Comparison of ENCODE assay signal across 10 cellular contexts in the genomic region with DNA sequence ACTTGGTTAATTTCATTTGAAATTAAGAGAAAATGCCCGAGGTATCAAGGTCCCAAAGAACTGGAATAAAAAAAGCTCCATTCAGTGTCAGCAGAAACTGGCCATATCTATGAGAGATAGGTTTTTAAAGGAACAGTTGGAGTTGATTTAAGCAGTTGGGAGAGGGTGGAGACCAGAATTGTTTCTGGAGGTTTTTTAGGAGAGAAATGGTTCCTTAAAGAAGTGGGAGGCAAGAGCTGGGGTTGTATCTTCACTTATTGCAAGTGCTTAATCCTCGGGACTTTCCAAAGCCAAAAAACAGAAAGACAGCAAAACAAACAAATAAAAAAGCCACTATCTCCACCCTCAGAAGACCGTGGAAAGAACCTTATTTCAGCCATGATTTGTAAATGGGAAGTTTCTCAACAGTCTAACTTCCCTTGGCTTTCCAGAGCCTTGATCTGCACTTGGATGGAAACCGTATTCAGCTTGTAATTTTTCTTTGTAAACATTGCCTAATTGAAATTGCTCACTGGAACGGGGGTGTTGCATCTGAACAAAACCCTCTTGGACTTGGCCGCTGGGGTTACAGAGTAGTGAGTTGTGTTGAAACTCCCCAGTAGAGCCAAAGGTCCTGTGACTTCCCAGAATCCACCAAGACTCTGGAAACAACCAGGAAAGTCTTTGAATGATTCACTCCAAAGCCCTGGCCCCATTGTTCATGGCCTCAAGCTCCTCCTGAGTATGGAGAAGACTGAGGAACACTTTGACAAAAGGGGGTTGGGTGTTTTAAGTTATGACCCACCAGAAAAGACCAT.
DNase-seq lines count a peak whose midpoint lies in the region; ATAC-seq, FAIRE-seq and TF ChIP-seq lines count a peak whose summit lies in the region.
"Had no signal": no experiment of that assay in that cellular context is flagged by ENCODE, and none has a peak within 500 bp of the region (broad histone marks: within the 10 kb centered on the region; RNA-seq: fewer than 3 reads in every experiment).

No MANE protein-coding gene starts in this region.

- H3K4me1 ChIP-seq in breast epithelium (no peaks in the 10 kb centered on the region), testis (no peaks in the 10 kb centered on the region)

- H3K27ac Mint-ChIP-seq in activated CD4-positive, alpha-beta memory T cell treated with anti-CD3 and anti-CD28 coated beads for 36 hours = no peak overlapping the region

- no peak overlapping the region for H3K4me3 Mint-ChIP-seq in activated CD4-positive, alpha-beta memory T cell treated with anti-CD3 and anti-CD28 coated beads for 36 hours

- peak overlapping the region; percentile 85 to 96 for H3K27ac ChIP-seq in breast epithelium
- no peak overlapping the region for H3K27ac ChIP-seq in testis

- ATAC-seq in left colon = peak; percentile 27

- TF ChIP-seq POLR2A in breast epithelium (IDR thresholded peaks at IDR 0.05) = no peak
- TF ChIP-seq POLR2A in testis (IDR thresholded peaks at IDR 0.05) = no peak
- TF ChIP-seq POLR2A in GM12891 (IDR thresholded peaks at IDR 0.05; ENCODE audit: low read depth, low read length) = no peak

- H3K4me3 ChIP-seq in breast epithelium = no peak overlapping the region
- H3K4me3 ChIP-seq in testis = no peak overlapping the region

- WGBS in testis, 2 donors = 52 to 66% methylated on average over 6 of the region's 6 CpGs

- CTCF ChIA-PET in activated CD4-positive, alpha-beta memory T cell treated with anti-CD3 and anti-CD28 coated beads for 36 hours (lab: Charles Lee) = interaction anchor here (0.6 to 3.5 kb wide), 4 partner anchors 13 to 377 kb away, joined by 3 to 15 read pairs (median 6); no protein-coding TSS in a partner anchor

- no peaks in the 10 kb centered on the region for H3K36me3 Mint-ChIP-seq in activated CD4-positive, alpha-beta memory T cell treated with anti-CD3 and anti-CD28 coated beads for 36 hours

- intact Hi-C loops in breast epithelium (cut with DNase I; ENCODE audit: low total_unique reads) (no loop called here), left colon (cut with DNase I, micrococcal nuclease) (no loop called here), testis (cut with DNase I; ENCODE audit: low total_unique reads) (no loop called here)
- intact Hi-C loops in activated CD4-positive, alpha-beta memory T cell treated with anti-CD3 and anti-CD28 coated beads for 36 hours (cut with micrococcal nuclease) = no loop called here

- H3K9me3 Mint-ChIP-seq in activated CD4-positive, alpha-beta memory T cell treated with anti-CD3 and anti-CD28 coated beads for 36 hours = no peaks in the 10 kb centered on the region

- POLR2A ChIA-PET in activated CD4-positive, alpha-beta memory T cell treated with anti-CD3 and anti-CD28 coated beads for 36 hours (lab: Charles Lee) = no interaction called here

- no peaks in the 10 kb centered on the region for H3K9me3 ChIP-seq in breast epithelium
- H3K9me3 ChIP-seq in testis = no peaks in the 10 kb centered on the region

- peak; percentile 18 for DNase-seq in HT1080 (ENCODE audit: low read depth)
- DNase-seq in breast epithelium (ENCODE audit: low spot score in 2 of 2) = peak in 1 of 2 donors; percentile 68
- peak; percentile 16 to 68 for DNase-seq in left colon
- peak; percentile 52 for DNase-seq in testis
- no peak for DNase-seq in activated effector memory CD4-positive, alpha-beta T cell treated with anti-CD3 and anti-CD28 coated beads, Interleukin-2, amount 50 U/mL, for 16 hours
- DNase-seq in GM12891 (ENCODE audit: insufficient read length, low spot score) = no peak
- no peak for DNase-seq in NAMALWA (ENCODE audit: low spot score)
- DNase-seq in activated CD4-positive, alpha-beta memory T cell treated with anti-CD3 and anti-CD28 coated beads for 36 hours = no peak
- DNase-seq: NCI-H526 treated with DMSO at 0.1 percent for 48 hours; stimulated activated CD4-positive, alpha-beta T cell treated with anti-CD3 and anti-CD28 coated beads, Interleukin-2, amount 100 ng/mL, for 48 hours had no signal

- H3K27me3 Mint-ChIP-seq in activated CD4-positive, alpha-beta memory T cell treated with anti-CD3 and anti-CD28 coated beads for 36 hours = no peaks in the 10 kb centered on the region

- FAIRE-seq in GM12891 (lab: Jason Lieb, UNC) = no peak

- peaks cover 19% of the 10 kb centered on the region for H3K4me1 Mint-ChIP-seq in activated CD4-positive, alpha-beta memory T cell treated with anti-CD3 and anti-CD28 coated beads for 36 hours (ENCODE audit: low read depth)

- TF ChIP-seq CTCF in breast epithelium (IDR thresholded peaks at IDR 0.05) (peak in 1 of 3 donors; percentile 8), testis (IDR thresholded peaks at IDR 0.05) (no peak)

- no peaks in the 10 kb centered on the region for H3K27me3 ChIP-seq in breast epithelium
- H3K27me3 ChIP-seq in testis = no peaks in the 10 kb centered on the region

- H3K36me3 ChIP-seq in breast epithelium = no peaks in the 10 kb centered on the region
- H3K36me3 ChIP-seq in testis (ENCODE audit: low read depth, missing control alignments) = no peaks in the 10 kb centered on the region

TF ChIP-seq in GM12891, 5 proteins besides CTCF, POLR2A, EP300 and RAD21:
- TF ChIP-seq POU2F2 (IDR thresholded peaks at IDR 0.05; ENCODE audit: low read depth, low read length) (no peak), PAX5 (IDR thresholded peaks at IDR 0.05; ENCODE audit: insufficient read depth, low read length, severe bottlenecking) (no peak), POLR2AphosphoS5 (IDR thresholded peaks at IDR 0.05; ENCODE audit: low read depth, low read length) (no peak), SPI1 (IDR thresholded peaks at IDR 0.05; ENCODE audit: low read depth, low read length) (no peak), TAF1 (IDR thresholded peaks at IDR 0.05; ENCODE audit: low read depth, low read length) (no peak)

Comparison
In these comparisons a context has a peak if more than half of its experiments do, and no peak if none do; other contexts are left out.
1. DNase-seq: peak in HT1080 (single experiment), left colon (2 of 2) and testis (single experiment); none in activated effector memory CD4-positive, alpha-beta T cell treated with anti-CD3 and anti-CD28 coated beads, Interleukin-2, amount 50 U/mL, for 16 hours (single experiment), GM12891 (single experiment), NAMALWA (single experiment) and activated CD4-positive, alpha-beta memory T cell treated with anti-CD3 and anti-CD28 coated beads for 36 hours (single experiment).
2. H3K27ac ChIP-seq: peak in breast epithelium (2 of 2); none in testis (0 of 2).